ENCODE assay signal across 1 cellular context in the genomic region with DNA sequence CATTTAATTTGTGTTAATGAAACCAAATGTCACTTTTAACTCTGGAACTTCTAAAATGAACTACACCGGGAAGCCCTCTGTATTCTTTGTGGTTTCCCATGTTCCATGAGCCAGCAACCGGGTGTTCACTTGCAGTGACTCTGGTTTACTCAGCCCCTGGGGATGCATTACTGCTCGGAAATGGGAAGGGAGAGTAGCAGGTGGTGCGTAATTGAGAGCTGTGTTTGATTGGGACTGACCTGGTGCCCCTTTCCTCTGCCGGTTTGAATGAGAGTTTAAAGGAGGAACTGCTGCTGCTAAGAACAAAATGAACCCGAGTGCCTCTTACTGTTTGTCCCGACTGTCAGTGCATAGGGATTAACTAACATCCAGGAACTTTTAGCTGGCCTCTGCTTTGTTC.
TF ChIP-seq lines count a peak whose summit lies in the region.

No MANE protein-coding gene starts in this region.

TF ChIP-seq in HepG2, 621 proteins besides CTCF, POLR2A, EP300 and RAD21 (continued from another document):
- TF ChIP-seq, protein P1, sequence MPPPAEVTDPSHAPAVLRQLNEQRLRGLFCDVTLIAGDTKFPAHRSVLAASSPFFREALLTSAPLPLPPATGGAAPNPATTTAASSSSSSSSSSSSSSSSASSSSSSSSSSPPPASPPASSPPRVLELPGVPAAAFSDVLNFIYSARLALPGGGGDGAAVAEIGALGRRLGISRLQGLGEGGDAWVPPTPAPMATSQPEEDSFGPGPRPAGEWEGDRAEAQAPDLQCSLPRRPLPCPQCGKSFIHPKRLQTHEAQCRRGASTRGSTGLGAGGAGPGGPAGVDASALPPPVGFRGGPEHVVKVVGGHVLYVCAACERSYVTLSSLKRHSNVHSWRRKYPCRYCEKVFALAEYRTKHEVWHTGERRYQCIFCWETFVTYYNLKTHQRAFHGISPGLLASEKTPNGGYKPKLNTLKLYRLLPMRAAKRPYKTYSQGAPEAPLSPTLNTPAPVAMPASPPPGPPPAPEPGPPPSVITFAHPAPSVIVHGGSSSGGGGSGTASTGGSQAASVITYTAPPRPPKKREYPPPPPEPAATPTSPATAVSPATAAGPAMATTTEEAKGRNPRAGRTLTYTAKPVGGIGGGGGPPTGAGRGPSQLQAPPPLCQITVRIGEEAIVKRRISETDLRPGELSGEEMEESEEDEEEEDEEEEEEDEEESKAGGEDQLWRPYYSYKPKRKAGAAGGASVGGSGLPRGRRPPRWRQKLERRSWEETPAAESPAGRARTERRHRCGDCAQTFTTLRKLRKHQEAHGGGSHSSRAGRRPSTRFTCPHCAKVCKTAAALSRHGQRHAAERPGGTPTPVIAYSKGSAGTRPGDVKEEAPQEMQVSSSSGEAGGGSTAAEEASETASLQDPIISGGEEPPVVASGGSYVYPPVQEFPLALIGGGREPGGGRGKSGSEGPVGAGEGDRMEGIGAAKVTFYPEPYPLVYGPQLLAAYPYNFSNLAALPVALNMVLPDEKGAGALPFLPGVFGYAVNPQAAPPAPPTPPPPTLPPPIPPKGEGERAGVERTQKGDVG (CRISPR knock-in tag; IDR thresholded peaks at IDR 0.05; ENCODE audit: borderline replicate concordance): no peak
